In the genomic region with DNA sequence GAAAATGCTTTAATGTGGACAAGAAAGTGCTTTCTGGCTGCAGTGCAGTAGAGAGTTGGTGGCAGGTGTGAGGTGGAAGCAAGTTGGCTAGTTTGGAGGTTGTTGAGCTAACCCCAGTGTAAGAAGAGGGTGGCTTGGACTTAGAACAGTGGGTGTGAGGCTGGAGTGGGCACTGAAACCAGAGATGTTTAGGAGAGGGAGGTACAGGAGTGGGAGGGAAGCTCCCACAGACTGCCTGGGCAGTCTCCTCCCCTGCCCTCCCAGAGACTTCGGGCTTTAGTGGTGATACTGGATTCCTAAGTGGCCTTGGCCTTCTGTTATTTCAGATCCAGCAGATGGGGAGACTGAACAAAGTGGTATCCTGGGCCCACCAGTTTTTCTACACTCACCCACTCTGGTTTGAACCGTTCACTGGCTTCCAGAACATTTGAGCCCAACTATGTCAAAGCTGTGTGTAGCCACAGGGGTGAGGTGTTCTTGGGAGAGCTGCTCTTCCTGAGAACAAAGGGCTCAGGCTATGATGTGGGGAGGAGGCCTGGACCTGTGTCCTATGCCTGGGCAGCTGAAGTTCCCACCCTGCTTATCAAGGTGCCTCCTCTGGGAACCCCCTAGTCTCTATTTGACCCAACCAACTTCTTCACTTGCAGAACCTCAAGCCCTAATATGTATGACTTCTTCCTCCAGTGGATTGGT, we compare ENCODE assay signal across 33 cellular contexts. TPM values are rescaled to one million over a fixed set of nuclear protein-coding genes. Genes with fewer than 3 reads are reported as not detected.
"Had no signal": no experiment of that assay in that cellular context is flagged by ENCODE, and none has a peak within 500 bp of the region (broad histone marks: within the 10 kb centered on the region; RNA-seq: fewer than 3 reads in every experiment).

No MANE protein-coding gene starts in this region.

- H3K27ac ChIP-seq: ascending aorta, cardiac muscle cell, KMS-11, SJCRH30, SK-N-MC had no signal

- H3K4me3 ChIP-seq: ascending aorta, cardiac muscle cell, SJCRH30, SK-N-MC had no signal

- DNase-seq: activated CD4-positive, alpha-beta memory T cell treated with anti-CD3 and anti-CD28 coated beads for 36 hours; activated CD4-positive, alpha-beta T cell treated with anti-CD3 and anti-CD28 coated beads for 4 hours; activated CD4-positive, alpha-beta T cell treated with anti-CD3 and anti-CD28 coated beads, Interleukin-2, amount 50 U/mL, for 1 hour; activated CD4-positive, CD25-positive, alpha-beta regulatory T cell treated with anti-CD3 and anti-CD28 coated beads, Interleukin-2, amount 50 U/mL, for 72 hours; activated CD8-positive, alpha-beta memory T cell treated with anti-CD3 and anti-CD28 coated beads, Interleukin-2, amount 50 U/mL, for 4 hours; activated gamma-delta T cell treated with Interleukin-2 at 50 U/mL for 16 hours; activated naive CD4-positive, alpha-beta T cell treated with anti-CD3 and anti-CD28 coated beads for 36 hours; activated T-cell treated with anti-CD3 and anti-CD28 coated beads for 4 hours; activated T-cell treated with anti-CD3 and anti-CD28 coated beads, Interleukin-2, amount 50 U/mL, for 4 hours; amniotic stem cell; MM.1S; NCI-H1092 treated with DMSO at 0.1 percent for 48 hours; NCI-H1417; NCI-H146; NCI-H1930; NCI-H2081 treated with DMSO at 0.1 percent for 48 hours; NCI-H345; NCI-H524 treated with DMSO at 0.1 percent for 48 hours; SHP77; SJCRH30 had no signal

- H3K9me3 ChIP-seq: ascending aorta, SJCRH30 had no signal

- ATAC-seq: activated naive CD4-positive, alpha-beta T cell treated with anti-CD3 and anti-CD28 coated beads, Interleukin-2, amount 50 U/mL, for 72 hours; activated T-cell treated with anti-CD3 and anti-CD28 coated beads, Interleukin-2, amount 50 U/mL, for 4 hours; Panc1; WTC11 had no signal

- H3K36me3 ChIP-seq: ascending aorta, cardiac muscle cell, SJCRH30 had no signal

- H3K4me1 ChIP-seq: ascending aorta, SJCRH30 had no signal

- H3K27me3 ChIP-seq: ascending aorta, cardiac muscle cell, SJCRH30 had no signal

RNA-seq across cellular contexts. Expression of a gene that starts 19.9 kb away (rescaled TPM):
- total RNA-seq: activated CD4-positive, alpha-beta memory T cell treated with anti-CD3 and anti-CD28 coated beads for 36 hours; activated naive CD4-positive, alpha-beta T cell treated with anti-CD3 and anti-CD28 coated beads for 36 hours; activated naive CD4-positive, alpha-beta T cell treated with anti-CD3 and anti-CD28 coated beads, Interleukin-2, amount 50 U/mL, for 72 hours; activated T-helper 1 cell treated with anti-CD3 and anti-CD28 coated beads, Interleukin-12 subunit alpha, Interleukin-12 subunit beta, Interleukin-2, Interleukin-4 antibody, amounts not matched to agents 30 ng/mL and 10 ng/mL and 1 ng/mL, durations not matched to agents 14 hours and 24 hours and 36 hours; ascending aorta; cardiac muscle cell; LHCN-M2; NCI-H460; RPMI7951; SJCRH30; T-helper 1 cell treated with Interleukin-12 subunit alpha and Interleukin-12 subunit beta and Interleukin-4 antibody, amounts not matched to agents 30 ng/mL and 1 ng/mL, for 36 hours; T-helper 2 cell treated with Interferon-gamma antibody and Interleukin-4, amounts not matched to agents 100 ng/mL and 5 ng/mL, for 36 hours had no signal
